1 cellular context compared by ENCODE assay signal in the genomic region with DNA sequence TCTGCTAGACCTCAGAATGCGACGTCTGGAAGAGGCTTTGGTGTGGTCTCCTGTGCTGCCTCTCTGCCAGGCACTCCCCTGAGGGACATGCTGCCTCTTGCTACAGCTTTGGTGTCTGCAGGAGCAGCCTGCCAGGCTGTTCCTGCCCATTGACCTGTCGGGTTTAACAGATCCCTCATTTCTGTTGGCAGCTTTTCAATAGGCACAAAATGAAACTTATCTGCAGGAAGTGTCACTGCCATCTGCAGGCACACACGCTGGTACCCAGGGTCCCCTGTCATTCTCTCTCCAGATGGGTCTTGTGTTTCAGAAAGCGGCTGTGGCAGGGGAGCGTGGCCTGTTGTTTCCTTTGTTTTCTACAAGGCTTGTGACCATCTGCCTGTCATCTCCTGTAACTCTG.
TF ChIP-seq lines count a peak whose summit lies in the region.

No MANE protein-coding gene starts in this region.

TF ChIP-seq in HepG2, 621 proteins besides CTCF, POLR2A, EP300 and RAD21 (continued from another document):
- TF ChIP-seq, protein P1, sequence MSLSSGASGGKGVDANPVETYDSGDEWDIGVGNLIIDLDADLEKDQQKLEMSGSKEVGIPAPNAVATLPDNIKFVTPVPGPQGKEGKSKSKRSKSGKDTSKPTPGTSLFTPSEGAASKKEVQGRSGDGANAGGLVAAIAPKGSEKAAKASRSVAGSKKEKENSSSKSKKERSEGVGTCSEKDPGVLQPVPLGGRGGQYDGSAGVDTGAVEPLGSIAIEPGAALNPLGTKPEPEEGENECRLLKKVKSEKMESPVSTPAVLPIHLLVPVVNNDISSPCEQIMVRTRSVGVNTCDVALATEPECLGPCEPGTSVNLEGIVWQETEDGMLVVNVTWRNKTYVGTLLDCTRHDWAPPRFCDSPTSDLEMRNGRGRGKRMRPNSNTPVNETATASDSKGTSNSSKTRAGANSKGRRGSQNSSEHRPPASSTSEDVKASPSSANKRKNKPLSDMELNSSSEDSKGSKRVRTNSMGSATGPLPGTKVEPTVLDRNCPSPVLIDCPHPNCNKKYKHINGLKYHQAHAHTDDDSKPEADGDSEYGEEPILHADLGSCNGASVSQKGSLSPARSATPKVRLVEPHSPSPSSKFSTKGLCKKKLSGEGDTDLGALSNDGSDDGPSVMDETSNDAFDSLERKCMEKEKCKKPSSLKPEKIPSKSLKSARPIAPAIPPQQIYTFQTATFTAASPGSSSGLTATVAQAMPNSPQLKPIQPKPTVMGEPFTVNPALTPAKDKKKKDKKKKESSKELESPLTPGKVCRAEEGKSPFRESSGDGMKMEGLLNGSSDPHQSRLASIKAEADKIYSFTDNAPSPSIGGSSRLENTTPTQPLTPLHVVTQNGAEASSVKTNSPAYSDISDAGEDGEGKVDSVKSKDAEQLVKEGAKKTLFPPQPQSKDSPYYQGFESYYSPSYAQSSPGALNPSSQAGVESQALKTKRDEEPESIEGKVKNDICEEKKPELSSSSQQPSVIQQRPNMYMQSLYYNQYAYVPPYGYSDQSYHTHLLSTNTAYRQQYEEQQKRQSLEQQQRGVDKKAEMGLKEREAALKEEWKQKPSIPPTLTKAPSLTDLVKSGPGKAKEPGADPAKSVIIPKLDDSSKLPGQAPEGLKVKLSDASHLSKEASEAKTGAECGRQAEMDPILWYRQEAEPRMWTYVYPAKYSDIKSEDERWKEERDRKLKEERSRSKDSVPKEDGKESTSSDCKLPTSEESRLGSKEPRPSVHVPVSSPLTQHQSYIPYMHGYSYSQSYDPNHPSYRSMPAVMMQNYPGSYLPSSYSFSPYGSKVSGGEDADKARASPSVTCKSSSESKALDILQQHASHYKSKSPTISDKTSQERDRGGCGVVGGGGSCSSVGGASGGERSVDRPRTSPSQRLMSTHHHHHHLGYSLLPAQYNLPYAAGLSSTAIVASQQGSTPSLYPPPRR (CRISPR knock-in tag; IDR thresholded peaks at IDR 0.05; ENCODE audit: borderline replicate concordance), result no peak
- no peak for TF ChIP-seq EED (CRISPR knock-in tag; IDR thresholded peaks at IDR 0.05)
- TF ChIP-seq PHF5A (CRISPR knock-in tag; IDR thresholded peaks at IDR 0.05; ENCODE audit: low read depth, unreplicated experiment), result no peak
- TF ChIP-seq JUNB (CRISPR knock-in tag; IDR thresholded peaks at IDR 0.05; ENCODE audit: borderline replicate concordance), result no peak
- TF ChIP-seq FOXK2 (IDR thresholded peaks at IDR 0.05), result no peak
- TF ChIP-seq ZNF674 (CRISPR knock-in tag; IDR thresholded peaks at IDR 0.05; ENCODE audit: low read depth), result no peak
- TF ChIP-seq, protein P2, sequence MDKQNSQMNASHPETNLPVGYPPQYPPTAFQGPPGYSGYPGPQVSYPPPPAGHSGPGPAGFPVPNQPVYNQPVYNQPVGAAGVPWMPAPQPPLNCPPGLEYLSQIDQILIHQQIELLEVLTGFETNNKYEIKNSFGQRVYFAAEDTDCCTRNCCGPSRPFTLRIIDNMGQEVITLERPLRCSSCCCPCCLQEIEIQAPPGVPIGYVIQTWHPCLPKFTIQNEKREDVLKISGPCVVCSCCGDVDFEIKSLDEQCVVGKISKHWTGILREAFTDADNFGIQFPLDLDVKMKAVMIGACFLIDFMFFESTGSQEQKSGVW (CRISPR knock-in tag; IDR thresholded peaks at IDR 0.05; ENCODE audit: borderline replicate concordance), result no peak
- TF ChIP-seq NR2C2 (CRISPR knock-in tag; IDR thresholded peaks at IDR 0.05; ENCODE audit: borderline replicate concordance), result no peak
- TF ChIP-seq, protein P3, sequence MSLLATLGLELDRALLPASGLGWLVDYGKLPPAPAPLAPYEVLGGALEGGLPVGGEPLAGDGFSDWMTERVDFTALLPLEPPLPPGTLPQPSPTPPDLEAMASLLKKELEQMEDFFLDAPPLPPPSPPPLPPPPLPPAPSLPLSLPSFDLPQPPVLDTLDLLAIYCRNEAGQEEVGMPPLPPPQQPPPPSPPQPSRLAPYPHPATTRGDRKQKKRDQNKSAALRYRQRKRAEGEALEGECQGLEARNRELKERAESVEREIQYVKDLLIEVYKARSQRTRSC (CRISPR knock-in tag; IDR thresholded peaks at IDR 0.05; ENCODE audit: low read depth), result no peak
- TF ChIP-seq ZSCAN22 (CRISPR knock-in tag; IDR thresholded peaks at IDR 0.05), result no peak
- TF ChIP-seq, protein P4, sequence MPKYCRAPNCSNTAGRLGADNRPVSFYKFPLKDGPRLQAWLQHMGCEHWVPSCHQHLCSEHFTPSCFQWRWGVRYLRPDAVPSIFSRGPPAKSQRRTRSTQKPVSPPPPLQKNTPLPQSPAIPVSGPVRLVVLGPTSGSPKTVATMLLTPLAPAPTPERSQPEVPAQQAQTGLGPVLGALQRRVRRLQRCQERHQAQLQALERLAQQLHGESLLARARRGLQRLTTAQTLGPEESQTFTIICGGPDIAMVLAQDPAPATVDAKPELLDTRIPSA (CRISPR knock-in tag; IDR thresholded peaks at IDR 0.05; ENCODE audit: borderline replicate concordance), result no peak
- no peak for TF ChIP-seq U2AF1 (optimal IDR thresholded peaks at IDR 0.05; ENCODE audit: low read depth, low read length)
